Comparison of ENCODE assay signal across 1 cellular context in genomic region chr11:125170001-125170405, GRCh38.
A peak's percentile ranks its signal among the peaks of the same experiment; 100 is the strongest.
TF ChIP-seq lines count a peak whose summit lies in the region.

No MANE protein-coding gene starts in this region.

TF ChIP-seq in K562, 482 proteins besides CTCF, POLR2A, EP300 and RAD21 (continued from another document):
- no peak for TF ChIP-seq TRIM28 (IDR thresholded peaks at IDR 0.05)
- TF ChIP-seq YBX1 (IDR thresholded peaks at IDR 0.05) = no peak
- peak in 1 of 3 experiments; percentile 40 for TF ChIP-seq YY1 (IDR thresholded peaks at IDR 0.05; ENCODE audit: borderline replicate concordance in 1 of 3, control insufficient read depth in 1 of 3, extremely low read depth in 1 of 3, insufficient read depth in 3 of 3, insufficient read length in 1 of 3, insufficient replicate concordance in 2 of 3, low read depth in 1 of 3, low read length in 2 of 3)
- no peak for TF ChIP-seq RFX5 (IDR thresholded peaks at IDR 0.05; ENCODE audit: low read depth, low read length)
- no peak for TF ChIP-seq ZNF41 (CRISPR knock-in tag; conservative IDR thresholded peaks at IDR 0.05)
- TF ChIP-seq ZBTB9 (CRISPR knock-in tag; IDR thresholded peaks at IDR 0.05) = no peak
- TF ChIP-seq ELF2 (CRISPR knock-in tag; IDR thresholded peaks at IDR 0.05) = no peak
- TF ChIP-seq CGGBP1 (CRISPR knock-in tag; IDR thresholded peaks at IDR 0.05) = no peak
